7 cellular contexts compared by ENCODE assay signal in the genomic region with DNA sequence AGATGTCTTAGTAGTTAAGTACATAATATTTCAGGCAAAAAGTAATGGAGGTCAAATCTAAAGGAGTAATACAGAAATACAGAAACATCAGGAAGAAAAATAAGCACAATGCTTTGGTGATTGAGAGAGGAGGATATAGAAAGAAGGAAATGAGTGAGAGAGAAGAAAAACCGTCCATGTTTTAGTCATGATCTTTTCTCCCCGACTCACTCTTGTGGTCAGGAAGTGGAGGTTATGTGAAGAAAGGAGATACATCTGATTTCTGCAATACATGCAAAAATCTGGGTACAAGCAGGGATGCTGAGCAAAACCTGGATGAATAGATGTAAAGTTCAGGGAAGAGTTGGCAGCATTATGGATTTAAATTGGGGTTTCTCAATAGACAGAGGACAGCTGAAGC.
"Had no signal": no experiment of that assay in that cellular context is flagged by ENCODE, and none has a peak within 500 bp of the region (broad histone marks: within the 10 kb centered on the region; RNA-seq: fewer than 3 reads in every experiment).

No MANE protein-coding gene starts in this region.

- H3K4me3 ChIP-seq: K562 had no signal

- H3K27ac ChIP-seq: HL-60, KMS-11 had no signal

- H3K27me3 Mint-ChIP-seq: IgD-negative memory B cell had no signal

- H3K27ac Mint-ChIP-seq: IgD-negative memory B cell had no signal

- H3K9ac ChIP-seq: KMS-11 had no signal

- DNase-seq: IMR-90, KBM-7, KG1 had no signal

- H3K4me2 ChIP-seq: KMS-11 had no signal

- H3K4me3 Mint-ChIP-seq: IgD-negative memory B cell had no signal

- H3K36me3 Mint-ChIP-seq: IgD-negative memory B cell had no signal
